1 cellular context compared by ENCODE assay signal in the genomic region with DNA sequence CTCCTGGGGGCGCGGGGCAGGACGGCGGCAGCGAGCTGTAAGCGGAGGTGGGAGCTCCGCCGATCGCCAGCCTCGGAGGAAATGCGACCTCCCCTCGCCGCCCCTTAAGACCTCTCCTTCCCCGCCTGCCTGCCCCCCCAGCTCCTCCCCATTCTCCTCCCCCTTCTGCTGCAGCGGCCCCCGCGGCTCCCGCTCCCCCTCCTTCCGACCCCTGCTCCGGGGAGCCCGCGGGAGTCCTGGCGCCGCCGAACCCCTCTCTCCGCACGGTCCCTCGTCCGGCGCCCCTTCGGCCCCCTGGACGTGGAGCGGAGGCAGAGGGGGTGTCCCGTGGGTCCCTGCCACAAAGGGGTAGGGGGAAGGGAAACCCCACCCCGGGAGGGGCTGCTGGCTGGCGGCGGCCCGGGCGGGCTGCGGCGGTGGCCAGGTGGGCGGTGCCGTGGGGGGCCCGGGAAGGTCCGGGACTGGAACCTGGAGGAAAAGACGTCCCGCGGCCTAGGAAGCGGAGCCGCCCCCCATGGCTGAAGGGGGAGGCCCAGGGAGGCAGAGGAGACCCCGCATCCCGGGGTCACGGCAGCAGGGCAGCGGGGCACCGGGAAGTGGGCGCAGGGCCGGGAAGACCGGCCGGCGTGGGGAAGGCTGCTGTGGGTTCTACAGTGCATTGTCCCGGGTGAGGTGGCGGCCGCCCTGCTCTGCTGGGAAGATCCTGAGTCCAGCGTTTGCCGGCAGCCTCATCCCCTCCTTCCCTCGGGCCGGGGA.
A peak's percentile ranks its signal among the peaks of the same experiment; 100 is the strongest.
TF ChIP-seq lines count a peak whose summit lies in the region.

A gene with protein sequence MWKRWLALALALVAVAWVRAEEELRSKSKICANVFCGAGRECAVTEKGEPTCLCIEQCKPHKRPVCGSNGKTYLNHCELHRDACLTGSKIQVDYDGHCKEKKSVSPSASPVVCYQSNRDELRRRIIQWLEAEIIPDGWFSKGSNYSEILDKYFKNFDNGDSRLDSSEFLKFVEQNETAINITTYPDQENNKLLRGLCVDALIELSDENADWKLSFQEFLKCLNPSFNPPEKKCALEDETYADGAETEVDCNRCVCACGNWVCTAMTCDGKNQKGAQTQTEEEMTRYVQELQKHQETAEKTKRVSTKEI (minus strand): TSS at position 79 of the 756 bp plus-strand sequence. CDS start 246 bp downstream, outside the sequence.

TF ChIP-seq in WTC11, 78 proteins besides CTCF, POLR2A, EP300 and RAD21 (continued from another document and continues in another):
- TF ChIP-seq ZBTB21 (CRISPR knock-in tag; IDR thresholded peaks at IDR 0.05; ENCODE audit: borderline replicate concordance) (no peak), NR2C2 (CRISPR knock-in tag; IDR thresholded peaks at IDR 0.05) (no peak), GTF2I (CRISPR knock-in tag; conservative IDR thresholded peaks at IDR 0.05) (no peak), NFE2L1 (CRISPR knock-in tag; IDR thresholded peaks at IDR 0.05) (0 out of 2 replicates have a peak, but pooled peaks have one; percentile 11), RELA (CRISPR knock-in tag; IDR thresholded peaks at IDR 0.05; ENCODE audit: borderline replicate concordance) (no peak), JAZF1 (CRISPR knock-in tag; IDR thresholded peaks at IDR 0.05) (no peak), ELF4 (CRISPR knock-in tag; IDR thresholded peaks at IDR 0.05; ENCODE audit: low read depth) (0 out of 2 replicates have a peak, but pooled peaks have one; percentile 18), SP1 (CRISPR knock-in tag; conservative IDR thresholded peaks at IDR 0.05) (peak; percentile 80), ZNF396 (CRISPR knock-in tag; IDR thresholded peaks at IDR 0.05; ENCODE audit: borderline replicate concordance) (no peak), EMX1 (CRISPR knock-in tag; IDR thresholded peaks at IDR 0.05) (no peak), OVOL2 (CRISPR knock-in tag; IDR thresholded peaks at IDR 0.05; ENCODE audit: borderline replicate concordance) (no peak), MYBL2 (CRISPR knock-in tag; IDR thresholded peaks at IDR 0.05) (peak; percentile 71; the same call in 1 of the 2 replicates), NFATC4 (CRISPR knock-in tag; IDR thresholded peaks at IDR 0.05) (no peak), ZNF263 (CRISPR knock-in tag; IDR thresholded peaks at IDR 0.05; ENCODE audit: low read depth) (no peak; the same call in 1 of the 2 replicates)
- TF ChIP-seq, protein P1, sequence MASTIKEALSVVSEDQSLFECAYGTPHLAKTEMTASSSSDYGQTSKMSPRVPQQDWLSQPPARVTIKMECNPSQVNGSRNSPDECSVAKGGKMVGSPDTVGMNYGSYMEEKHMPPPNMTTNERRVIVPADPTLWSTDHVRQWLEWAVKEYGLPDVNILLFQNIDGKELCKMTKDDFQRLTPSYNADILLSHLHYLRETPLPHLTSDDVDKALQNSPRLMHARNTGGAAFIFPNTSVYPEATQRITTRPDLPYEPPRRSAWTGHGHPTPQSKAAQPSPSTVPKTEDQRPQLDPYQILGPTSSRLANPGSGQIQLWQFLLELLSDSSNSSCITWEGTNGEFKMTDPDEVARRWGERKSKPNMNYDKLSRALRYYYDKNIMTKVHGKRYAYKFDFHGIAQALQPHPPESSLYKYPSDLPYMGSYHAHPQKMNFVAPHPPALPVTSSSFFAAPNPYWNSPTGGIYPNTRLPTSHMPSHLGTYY (CRISPR knock-in tag; IDR thresholded peaks at IDR 0.05): no peak
- TF ChIP-seq, protein P2, sequence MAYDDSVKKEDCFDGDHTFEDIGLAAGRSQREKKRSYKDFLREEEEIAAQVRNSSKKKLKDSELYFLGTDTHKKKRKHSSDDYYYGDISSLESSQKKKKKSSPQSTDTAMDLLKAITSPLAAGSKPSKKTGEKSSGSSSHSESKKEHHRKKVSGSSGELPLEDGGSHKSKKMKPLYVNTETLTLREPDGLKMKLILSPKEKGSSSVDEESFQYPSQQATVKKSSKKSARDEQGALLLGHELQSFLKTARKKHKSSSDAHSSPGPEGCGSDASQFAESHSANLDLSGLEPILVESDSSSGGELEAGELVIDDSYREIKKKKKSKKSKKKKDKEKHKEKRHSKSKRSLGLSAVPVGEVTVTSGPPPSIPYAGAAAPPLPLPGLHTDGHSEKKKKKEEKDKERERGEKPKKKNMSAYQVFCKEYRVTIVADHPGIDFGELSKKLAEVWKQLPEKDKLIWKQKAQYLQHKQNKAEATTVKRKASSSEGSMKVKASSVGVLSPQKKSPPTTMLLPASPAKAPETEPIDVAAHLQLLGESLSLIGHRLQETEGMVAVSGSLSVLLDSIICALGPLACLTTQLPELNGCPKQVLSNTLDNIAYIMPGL (CRISPR knock-in tag; IDR thresholded peaks at IDR 0.05): peak; percentile 95
- TF ChIP-seq, protein P3, sequence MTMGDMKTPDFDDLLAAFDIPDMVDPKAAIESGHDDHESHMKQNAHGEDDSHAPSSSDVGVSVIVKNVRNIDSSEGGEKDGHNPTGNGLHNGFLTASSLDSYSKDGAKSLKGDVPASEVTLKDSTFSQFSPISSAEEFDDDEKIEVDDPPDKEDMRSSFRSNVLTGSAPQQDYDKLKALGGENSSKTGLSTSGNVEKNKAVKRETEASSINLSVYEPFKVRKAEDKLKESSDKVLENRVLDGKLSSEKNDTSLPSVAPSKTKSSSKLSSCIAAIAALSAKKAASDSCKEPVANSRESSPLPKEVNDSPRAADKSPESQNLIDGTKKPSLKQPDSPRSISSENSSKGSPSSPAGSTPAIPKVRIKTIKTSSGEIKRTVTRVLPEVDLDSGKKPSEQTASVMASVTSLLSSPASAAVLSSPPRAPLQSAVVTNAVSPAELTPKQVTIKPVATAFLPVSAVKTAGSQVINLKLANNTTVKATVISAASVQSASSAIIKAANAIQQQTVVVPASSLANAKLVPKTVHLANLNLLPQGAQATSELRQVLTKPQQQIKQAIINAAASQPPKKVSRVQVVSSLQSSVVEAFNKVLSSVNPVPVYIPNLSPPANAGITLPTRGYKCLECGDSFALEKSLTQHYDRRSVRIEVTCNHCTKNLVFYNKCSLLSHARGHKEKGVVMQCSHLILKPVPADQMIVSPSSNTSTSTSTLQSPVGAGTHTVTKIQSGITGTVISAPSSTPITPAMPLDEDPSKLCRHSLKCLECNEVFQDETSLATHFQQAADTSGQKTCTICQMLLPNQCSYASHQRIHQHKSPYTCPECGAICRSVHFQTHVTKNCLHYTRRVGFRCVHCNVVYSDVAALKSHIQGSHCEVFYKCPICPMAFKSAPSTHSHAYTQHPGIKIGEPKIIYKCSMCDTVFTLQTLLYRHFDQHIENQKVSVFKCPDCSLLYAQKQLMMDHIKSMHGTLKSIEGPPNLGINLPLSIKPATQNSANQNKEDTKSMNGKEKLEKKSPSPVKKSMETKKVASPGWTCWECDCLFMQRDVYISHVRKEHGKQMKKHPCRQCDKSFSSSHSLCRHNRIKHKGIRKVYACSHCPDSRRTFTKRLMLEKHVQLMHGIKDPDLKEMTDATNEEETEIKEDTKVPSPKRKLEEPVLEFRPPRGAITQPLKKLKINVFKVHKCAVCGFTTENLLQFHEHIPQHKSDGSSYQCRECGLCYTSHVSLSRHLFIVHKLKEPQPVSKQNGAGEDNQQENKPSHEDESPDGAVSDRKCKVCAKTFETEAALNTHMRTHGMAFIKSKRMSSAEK (CRISPR knock-in tag; IDR thresholded peaks at IDR 0.05; ENCODE audit: borderline replicate concordance): no peak
- TF ChIP-seq, protein P4, sequence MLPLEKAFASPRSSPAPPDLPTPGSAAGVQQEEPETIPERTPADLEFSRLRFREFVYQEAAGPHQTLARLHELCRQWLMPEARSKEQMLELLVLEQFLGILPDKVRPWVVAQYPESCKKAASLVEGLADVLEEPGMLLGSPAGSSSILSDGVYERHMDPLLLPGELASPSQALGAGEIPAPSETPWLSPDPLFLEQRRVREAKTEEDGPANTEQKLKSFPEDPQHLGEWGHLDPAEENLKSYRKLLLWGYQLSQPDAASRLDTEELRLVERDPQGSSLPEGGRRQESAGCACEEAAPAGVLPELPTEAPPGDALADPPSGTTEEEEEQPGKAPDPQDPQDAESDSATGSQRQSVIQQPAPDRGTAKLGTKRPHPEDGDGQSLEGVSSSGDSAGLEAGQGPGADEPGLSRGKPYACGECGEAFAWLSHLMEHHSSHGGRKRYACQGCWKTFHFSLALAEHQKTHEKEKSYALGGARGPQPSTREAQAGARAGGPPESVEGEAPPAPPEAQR (CRISPR knock-in tag; IDR thresholded peaks at IDR 0.05): no peak
- TF ChIP-seq, protein P5, sequence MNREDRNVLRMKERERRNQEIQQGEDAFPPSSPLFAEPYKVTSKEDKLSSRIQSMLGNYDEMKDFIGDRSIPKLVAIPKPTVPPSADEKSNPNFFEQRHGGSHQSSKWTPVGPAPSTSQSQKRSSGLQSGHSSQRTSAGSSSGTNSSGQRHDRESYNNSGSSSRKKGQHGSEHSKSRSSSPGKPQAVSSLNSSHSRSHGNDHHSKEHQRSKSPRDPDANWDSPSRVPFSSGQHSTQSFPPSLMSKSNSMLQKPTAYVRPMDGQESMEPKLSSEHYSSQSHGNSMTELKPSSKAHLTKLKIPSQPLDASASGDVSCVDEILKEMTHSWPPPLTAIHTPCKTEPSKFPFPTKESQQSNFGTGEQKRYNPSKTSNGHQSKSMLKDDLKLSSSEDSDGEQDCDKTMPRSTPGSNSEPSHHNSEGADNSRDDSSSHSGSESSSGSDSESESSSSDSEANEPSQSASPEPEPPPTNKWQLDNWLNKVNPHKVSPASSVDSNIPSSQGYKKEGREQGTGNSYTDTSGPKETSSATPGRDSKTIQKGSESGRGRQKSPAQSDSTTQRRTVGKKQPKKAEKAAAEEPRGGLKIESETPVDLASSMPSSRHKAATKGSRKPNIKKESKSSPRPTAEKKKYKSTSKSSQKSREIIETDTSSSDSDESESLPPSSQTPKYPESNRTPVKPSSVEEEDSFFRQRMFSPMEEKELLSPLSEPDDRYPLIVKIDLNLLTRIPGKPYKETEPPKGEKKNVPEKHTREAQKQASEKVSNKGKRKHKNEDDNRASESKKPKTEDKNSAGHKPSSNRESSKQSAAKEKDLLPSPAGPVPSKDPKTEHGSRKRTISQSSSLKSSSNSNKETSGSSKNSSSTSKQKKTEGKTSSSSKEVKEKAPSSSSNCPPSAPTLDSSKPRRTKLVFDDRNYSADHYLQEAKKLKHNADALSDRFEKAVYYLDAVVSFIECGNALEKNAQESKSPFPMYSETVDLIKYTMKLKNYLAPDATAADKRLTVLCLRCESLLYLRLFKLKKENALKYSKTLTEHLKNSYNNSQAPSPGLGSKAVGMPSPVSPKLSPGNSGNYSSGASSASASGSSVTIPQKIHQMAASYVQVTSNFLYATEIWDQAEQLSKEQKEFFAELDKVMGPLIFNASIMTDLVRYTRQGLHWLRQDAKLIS (CRISPR knock-in tag; IDR thresholded peaks at IDR 0.05; ENCODE audit: borderline replicate concordance): peak; percentile 34; the same call in 1 of the 2 replicates
- TF ChIP-seq, protein P6, sequence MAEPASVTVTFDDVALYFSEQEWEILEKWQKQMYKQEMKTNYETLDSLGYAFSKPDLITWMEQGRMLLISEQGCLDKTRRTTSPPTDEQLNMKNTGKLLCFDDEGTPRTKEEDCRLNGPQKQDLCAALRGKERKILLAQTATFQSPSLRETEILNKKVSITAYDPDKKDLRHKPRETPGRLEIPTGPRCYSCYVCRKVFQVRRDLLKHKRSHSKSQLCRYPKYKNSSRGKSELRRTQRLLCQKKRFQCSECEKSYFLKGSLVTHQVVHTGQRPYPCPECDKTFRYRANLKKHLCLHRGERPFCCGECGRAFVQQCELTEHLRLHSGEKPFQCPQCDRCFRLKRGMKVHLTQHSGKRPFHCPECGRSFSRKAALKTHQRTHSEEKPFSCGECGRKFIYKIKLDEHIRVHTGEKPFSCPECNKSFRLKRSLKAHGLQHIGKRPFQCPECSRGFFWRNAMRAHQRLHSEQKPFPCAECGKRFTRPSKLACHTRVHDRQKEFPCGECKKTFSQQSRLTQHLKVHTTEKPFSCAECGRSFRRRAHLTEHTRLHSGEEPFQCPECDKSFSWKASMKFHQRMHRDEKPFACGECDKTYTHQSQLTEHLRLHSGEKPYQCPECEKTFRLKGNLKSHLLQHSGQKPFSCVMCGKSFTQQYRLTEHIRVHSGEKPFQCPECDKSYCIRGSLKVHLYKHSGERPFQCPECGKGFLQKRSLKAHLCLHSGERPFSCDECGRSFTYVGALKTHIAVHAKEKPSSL (CRISPR knock-in tag; conservative IDR thresholded peaks at IDR 0.05): no peak
- TF ChIP-seq, protein P7, sequence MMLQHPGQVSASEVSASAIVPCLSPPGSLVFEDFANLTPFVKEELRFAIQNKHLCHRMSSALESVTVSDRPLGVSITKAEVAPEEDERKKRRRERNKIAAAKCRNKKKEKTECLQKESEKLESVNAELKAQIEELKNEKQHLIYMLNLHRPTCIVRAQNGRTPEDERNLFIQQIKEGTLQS (CRISPR knock-in tag; conservative IDR thresholded peaks at IDR 0.05): no peak
- TF ChIP-seq, protein P8, sequence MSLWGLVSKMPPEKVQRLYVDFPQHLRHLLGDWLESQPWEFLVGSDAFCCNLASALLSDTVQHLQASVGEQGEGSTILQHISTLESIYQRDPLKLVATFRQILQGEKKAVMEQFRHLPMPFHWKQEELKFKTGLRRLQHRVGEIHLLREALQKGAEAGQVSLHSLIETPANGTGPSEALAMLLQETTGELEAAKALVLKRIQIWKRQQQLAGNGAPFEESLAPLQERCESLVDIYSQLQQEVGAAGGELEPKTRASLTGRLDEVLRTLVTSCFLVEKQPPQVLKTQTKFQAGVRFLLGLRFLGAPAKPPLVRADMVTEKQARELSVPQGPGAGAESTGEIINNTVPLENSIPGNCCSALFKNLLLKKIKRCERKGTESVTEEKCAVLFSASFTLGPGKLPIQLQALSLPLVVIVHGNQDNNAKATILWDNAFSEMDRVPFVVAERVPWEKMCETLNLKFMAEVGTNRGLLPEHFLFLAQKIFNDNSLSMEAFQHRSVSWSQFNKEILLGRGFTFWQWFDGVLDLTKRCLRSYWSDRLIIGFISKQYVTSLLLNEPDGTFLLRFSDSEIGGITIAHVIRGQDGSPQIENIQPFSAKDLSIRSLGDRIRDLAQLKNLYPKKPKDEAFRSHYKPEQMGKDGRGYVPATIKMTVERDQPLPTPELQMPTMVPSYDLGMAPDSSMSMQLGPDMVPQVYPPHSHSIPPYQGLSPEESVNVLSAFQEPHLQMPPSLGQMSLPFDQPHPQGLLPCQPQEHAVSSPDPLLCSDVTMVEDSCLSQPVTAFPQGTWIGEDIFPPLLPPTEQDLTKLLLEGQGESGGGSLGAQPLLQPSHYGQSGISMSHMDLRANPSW (CRISPR knock-in tag; conservative IDR thresholded peaks at IDR 0.05; ENCODE audit: low read depth): no peak
- TF ChIP-seq, protein P9, sequence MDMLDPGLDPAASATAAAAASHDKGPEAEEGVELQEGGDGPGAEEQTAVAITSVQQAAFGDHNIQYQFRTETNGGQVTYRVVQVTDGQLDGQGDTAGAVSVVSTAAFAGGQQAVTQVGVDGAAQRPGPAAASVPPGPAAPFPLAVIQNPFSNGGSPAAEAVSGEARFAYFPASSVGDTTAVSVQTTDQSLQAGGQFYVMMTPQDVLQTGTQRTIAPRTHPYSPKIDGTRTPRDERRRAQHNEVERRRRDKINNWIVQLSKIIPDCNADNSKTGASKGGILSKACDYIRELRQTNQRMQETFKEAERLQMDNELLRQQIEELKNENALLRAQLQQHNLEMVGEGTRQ (CRISPR knock-in tag; IDR thresholded peaks at IDR 0.05): no peak
- TF ChIP-seq, protein P10, sequence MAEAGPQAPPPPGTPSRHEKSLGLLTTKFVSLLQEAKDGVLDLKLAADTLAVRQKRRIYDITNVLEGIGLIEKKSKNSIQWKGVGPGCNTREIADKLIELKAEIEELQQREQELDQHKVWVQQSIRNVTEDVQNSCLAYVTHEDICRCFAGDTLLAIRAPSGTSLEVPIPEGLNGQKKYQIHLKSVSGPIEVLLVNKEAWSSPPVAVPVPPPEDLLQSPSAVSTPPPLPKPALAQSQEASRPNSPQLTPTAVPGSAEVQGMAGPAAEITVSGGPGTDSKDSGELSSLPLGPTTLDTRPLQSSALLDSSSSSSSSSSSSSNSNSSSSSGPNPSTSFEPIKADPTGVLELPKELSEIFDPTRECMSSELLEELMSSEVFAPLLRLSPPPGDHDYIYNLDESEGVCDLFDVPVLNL (CRISPR knock-in tag; IDR thresholded peaks at IDR 0.05; ENCODE audit: borderline replicate concordance, low read depth): no peak
- TF ChIP-seq, protein P11, sequence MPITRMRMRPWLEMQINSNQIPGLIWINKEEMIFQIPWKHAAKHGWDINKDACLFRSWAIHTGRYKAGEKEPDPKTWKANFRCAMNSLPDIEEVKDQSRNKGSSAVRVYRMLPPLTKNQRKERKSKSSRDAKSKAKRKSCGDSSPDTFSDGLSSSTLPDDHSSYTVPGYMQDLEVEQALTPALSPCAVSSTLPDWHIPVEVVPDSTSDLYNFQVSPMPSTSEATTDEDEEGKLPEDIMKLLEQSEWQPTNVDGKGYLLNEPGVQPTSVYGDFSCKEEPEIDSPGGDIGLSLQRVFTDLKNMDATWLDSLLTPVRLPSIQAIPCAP (CRISPR knock-in tag; IDR thresholded peaks at IDR 0.05): no peak
